ENCODE assay signal across 1 cellular context in genomic region chr17:81666342-81667191, GRCh38.
A peak's percentile ranks its signal among the peaks of the same experiment; 100 is the strongest.
TF ChIP-seq lines count a peak whose summit lies in the region.

Gene CCDC137, plus strand, starts transcription at chr17:81666737. Its CDS starts 30 bp downstream, at chr17:81666767.
Gene OXLD1, minus strand, starts transcription at chr17:81666605. Its CDS starts 28 bp downstream, at chr17:81666577.

TF ChIP-seq in HepG2, 621 proteins besides CTCF, POLR2A, EP300 and RAD21 (continued from another document and continues in another):
- TF ChIP-seq ZNF276 (CRISPR knock-in tag; IDR thresholded peaks at IDR 0.05; ENCODE audit: low read depth) (0 out of 2 replicates have a peak, but pooled peaks have one; percentile 54), ZNF101 (CRISPR knock-in tag; IDR thresholded peaks at IDR 0.05; ENCODE audit: borderline replicate concordance, low read depth) (0 out of 2 replicates have a peak, but pooled peaks have one; percentile 33), TSC22D2 (CRISPR knock-in tag; IDR thresholded peaks at IDR 0.05; ENCODE audit: borderline replicate concordance) (peak; percentile 41; the same call in 1 of the 2 replicates), ETV6 (CRISPR knock-in tag; conservative IDR thresholded peaks at IDR 0.05) (0 out of 2 replicates have a peak, but pooled peaks have one; percentile 26), AGO1 (IDR thresholded peaks at IDR 0.05; ENCODE audit: low read depth, low read length, poor library complexity, severe bottlenecking) (peak; percentile 50), TP53 (CRISPR knock-in tag; conservative IDR thresholded peaks at IDR 0.05) (no peak), SYNCRIP (IDR thresholded peaks at IDR 0.05; ENCODE audit: insufficient read depth, low read depth, low read length) (no peak), ZFP62 (CRISPR knock-in tag; IDR thresholded peaks at IDR 0.05) (0 out of 2 replicates have a peak, but pooled peaks have one; percentile 29), MTA1 (CRISPR knock-in tag; IDR thresholded peaks at IDR 0.05; ENCODE audit: borderline replicate concordance) (0 out of 2 replicates have a peak, but pooled peaks have one; percentile 53), ELF4 (CRISPR knock-in tag; IDR thresholded peaks at IDR 0.05; ENCODE audit: borderline replicate concordance) (peak; percentile 100), ARNT2 (CRISPR knock-in tag; IDR thresholded peaks at IDR 0.05; ENCODE audit: low read depth) (peak; percentile 91), PBX2 (CRISPR knock-in tag; IDR thresholded peaks at IDR 0.05) (peak; percentile 100), ZNF597 (CRISPR knock-in tag; IDR thresholded peaks at IDR 0.05) (no peak), E2F2 (CRISPR knock-in tag; IDR thresholded peaks at IDR 0.05; ENCODE audit: borderline replicate concordance) (peak; percentile 77; the same call in 1 of the 2 replicates), BATF2 (CRISPR knock-in tag; IDR thresholded peaks at IDR 0.05) (peak; percentile 55; the same call in 1 of the 2 replicates), ZNF451 (CRISPR knock-in tag; IDR thresholded peaks at IDR 0.05) (peak; percentile 95; the same call in 1 of the 2 replicates), ZNF691 (CRISPR knock-in tag; IDR thresholded peaks at IDR 0.05; ENCODE audit: borderline replicate concordance, low read depth) (peak; percentile 15), TMF1 (CRISPR knock-in tag; IDR thresholded peaks at IDR 0.05; ENCODE audit: low read depth) (no peak), ZNF18 (CRISPR knock-in tag; IDR thresholded peaks at IDR 0.05; ENCODE audit: insufficient replicate concordance) (no peak), AHDC1 (CRISPR knock-in tag; IDR thresholded peaks at IDR 0.05; ENCODE audit: borderline replicate concordance) (0 out of 2 replicates have a peak, but pooled peaks have one; percentile 1), ELK4 (CRISPR knock-in tag; IDR thresholded peaks at IDR 0.05; ENCODE audit: borderline replicate concordance) (peak; percentile 71; the same call in 1 of the 2 replicates), THYN1 (CRISPR knock-in tag; IDR thresholded peaks at IDR 0.05; ENCODE audit: borderline replicate concordance, low read depth) (0 out of 2 replicates have a peak, but pooled peaks have one; percentile 35), CHD2 (IDR thresholded peaks at IDR 0.05; ENCODE audit: low read depth, low read length) (peak; percentile 53; the same call in 1 of the 2 replicates), RFXANK (CRISPR knock-in tag; IDR thresholded peaks at IDR 0.05) (0 out of 2 replicates have a peak, but pooled peaks have one; percentile 45), ZNF256 (CRISPR knock-in tag; conservative IDR thresholded peaks at IDR 0.05) (0 out of 2 replicates have a peak, but pooled peaks have one; percentile 25), REPIN1 (CRISPR knock-in tag; IDR thresholded peaks at IDR 0.05; ENCODE audit: borderline replicate concordance, low read depth) (peak; percentile 70), NKX3-1 (CRISPR knock-in tag; IDR thresholded peaks at IDR 0.05) (peak; percentile 75), ZNF616 (CRISPR knock-in tag; IDR thresholded peaks at IDR 0.05; ENCODE audit: low read depth) (peak; percentile 85; the same call in 1 of the 2 replicates), ZNF382 (CRISPR knock-in tag; IDR thresholded peaks at IDR 0.05; ENCODE audit: borderline replicate concordance) (no peak), ONECUT2 (CRISPR knock-in tag; IDR thresholded peaks at IDR 0.05) (no peak), HIVEP1 (CRISPR knock-in tag; IDR thresholded peaks at IDR 0.05) (no peak), ZNF362 (CRISPR knock-in tag; IDR thresholded peaks at IDR 0.05; ENCODE audit: borderline replicate concordance) (no peak), STAT6 (CRISPR knock-in tag; IDR thresholded peaks at IDR 0.05; ENCODE audit: borderline replicate concordance) (peak; percentile 75; the same call in 1 of the 2 replicates), ZBTB3 (CRISPR knock-in tag; IDR thresholded peaks at IDR 0.05; ENCODE audit: borderline replicate concordance, low read depth) (no peak), SETDB1 (CRISPR knock-in tag; IDR thresholded peaks at IDR 0.05; ENCODE audit: borderline replicate concordance) (no peak), CBX5 (CRISPR knock-in tag; IDR thresholded peaks at IDR 0.05; ENCODE audit: borderline replicate concordance) (no peak; the same call in 1 of the 2 replicates), TAF1 (CRISPR knock-in tag; IDR thresholded peaks at IDR 0.05) (peak; percentile 99)
